30 cellular contexts compared by ENCODE assay signal in genomic region chr12:20184514-20184913, GRCh38.
"Had no signal": no experiment of that assay in that cellular context is flagged by ENCODE, and none has a peak within 500 bp of the region (broad histone marks: within the 10 kb centered on the region; RNA-seq: fewer than 3 reads in every experiment).

No MANE protein-coding gene starts in this region.

- DNase-seq: cortex of kidney; dorsolateral prefrontal cortex; effector CD4-positive, alpha-beta T cell; foreskin fibroblast; gastrocnemius medialis; head of caudate nucleus; kidney; mesenchymal stem cell; mucosa of descending colon; naive B cell; right cardiac atrium; sigmoid colon; stimulated activated CD4-positive, alpha-beta T cell treated with anti-CD3 and anti-CD28 coated beads, Interleukin-2, amount 100 ng/mL, for 24 hours; stimulated activated CD4-positive, alpha-beta T cell treated with anti-CD3 and anti-CD28 coated beads, Interleukin-4, amount 100 ng/mL, for 24 hours; stimulated activated naive CD4-positive, alpha-beta T cell treated with Interleukin-2 at 50 U/mL for 16 hours; stomach; thyroid gland; trophoblast cell had no signal

- H3K9me3 ChIP-seq: gastrocnemius medialis, mucosa of descending colon, neutrophil, prostate gland, sigmoid colon, stomach, thyroid gland, vagina had no signal

- H3K36me3 ChIP-seq: gastrocnemius medialis, neutrophil, prostate gland, sigmoid colon, stomach, thyroid gland, vagina had no signal

- H3K4me3 Mint-ChIP-seq: mesothelial cell of epicardium; natural killer cell treated with Interleukin-12 subunit alpha and Interleukin-12 subunit beta and Interleukin-15 and Interleukin-18, amount 100 ng/mL, for 72 hours; neural crest cell; stimulated activated effector memory CD8-positive, alpha-beta T cell treated with anti-CD3 and anti-CD28 coated beads, Interleukin-12 subunit alpha, Interleukin-12 subunit beta, amount 100 ng/mL, for 72 hours had no signal

- H3K79me2 ChIP-seq: parathyroid adenoma had no signal

- H3K4me1 Mint-ChIP-seq: naive B cell; neural crest cell; stimulated activated effector memory CD8-positive, alpha-beta T cell treated with anti-CD3 and anti-CD28 coated beads, Interleukin-12 subunit alpha, Interleukin-12 subunit beta, amount 100 ng/mL, for 72 hours had no signal

- H3K36me3 Mint-ChIP-seq: mesothelial cell of epicardium; naive B cell; natural killer cell treated with Interleukin-12 subunit alpha and Interleukin-12 subunit beta and Interleukin-15 and Interleukin-18, amount 100 ng/mL, for 72 hours; stimulated activated effector memory CD8-positive, alpha-beta T cell treated with anti-CD3 and anti-CD28 coated beads, Interleukin-12 subunit alpha, Interleukin-12 subunit beta, amount 100 ng/mL, for 72 hours had no signal

- H3K27me3 ChIP-seq: dorsolateral prefrontal cortex, gastrocnemius medialis, neutrophil, sigmoid colon, thyroid gland, vagina had no signal

- ATAC-seq: esophagus mucosa; gastrocnemius medialis; left lobe of liver; mucosa of descending colon; natural killer cell treated with Interleukin-12 subunit alpha and Interleukin-12 subunit beta and Interleukin-15 and Interleukin-18, amount 100 ng/mL, for 72 hours; right cardiac atrium; stimulated activated effector memory CD8-positive, alpha-beta T cell treated with anti-CD3 and anti-CD28 coated beads, Interleukin-12 subunit alpha, Interleukin-12 subunit beta, amount 100 ng/mL, for 72 hours had no signal

- H3K4me3 ChIP-seq: dorsolateral prefrontal cortex, gastrocnemius medialis, lung, mucosa of descending colon, prostate gland, sigmoid colon, stomach, thyroid gland, vagina had no signal

- H3K9me3 Mint-ChIP-seq: mesothelial cell of epicardium; neural crest cell; stimulated activated effector memory CD8-positive, alpha-beta T cell treated with anti-CD3 and anti-CD28 coated beads, Interleukin-12 subunit alpha, Interleukin-12 subunit beta, amount 100 ng/mL, for 72 hours had no signal

- H3K27ac ChIP-seq: dorsolateral prefrontal cortex, epithelial cell of prostate, gastrocnemius medialis, neutrophil, parathyroid adenoma, prostate gland, stomach, thyroid gland, vagina had no signal

- H2AFZ ChIP-seq: parathyroid adenoma had no signal

- H3K27me3 Mint-ChIP-seq: naive B cell; natural killer cell treated with Interleukin-12 subunit alpha and Interleukin-12 subunit beta and Interleukin-15 and Interleukin-18, amount 100 ng/mL, for 72 hours had no signal

- H3K27ac Mint-ChIP-seq: mesothelial cell of epicardium; naive B cell; natural killer cell treated with Interleukin-12 subunit alpha and Interleukin-12 subunit beta and Interleukin-15 and Interleukin-18, amount 100 ng/mL, for 72 hours; stimulated activated effector memory CD8-positive, alpha-beta T cell treated with anti-CD3 and anti-CD28 coated beads, Interleukin-12 subunit alpha, Interleukin-12 subunit beta, amount 100 ng/mL, for 72 hours had no signal

- H3K4me1 ChIP-seq: gastrocnemius medialis, parathyroid adenoma, prostate gland, stomach, thyroid gland, vagina had no signal
